Comparison of ENCODE assay signal across 8 cellular contexts in the genomic region with DNA sequence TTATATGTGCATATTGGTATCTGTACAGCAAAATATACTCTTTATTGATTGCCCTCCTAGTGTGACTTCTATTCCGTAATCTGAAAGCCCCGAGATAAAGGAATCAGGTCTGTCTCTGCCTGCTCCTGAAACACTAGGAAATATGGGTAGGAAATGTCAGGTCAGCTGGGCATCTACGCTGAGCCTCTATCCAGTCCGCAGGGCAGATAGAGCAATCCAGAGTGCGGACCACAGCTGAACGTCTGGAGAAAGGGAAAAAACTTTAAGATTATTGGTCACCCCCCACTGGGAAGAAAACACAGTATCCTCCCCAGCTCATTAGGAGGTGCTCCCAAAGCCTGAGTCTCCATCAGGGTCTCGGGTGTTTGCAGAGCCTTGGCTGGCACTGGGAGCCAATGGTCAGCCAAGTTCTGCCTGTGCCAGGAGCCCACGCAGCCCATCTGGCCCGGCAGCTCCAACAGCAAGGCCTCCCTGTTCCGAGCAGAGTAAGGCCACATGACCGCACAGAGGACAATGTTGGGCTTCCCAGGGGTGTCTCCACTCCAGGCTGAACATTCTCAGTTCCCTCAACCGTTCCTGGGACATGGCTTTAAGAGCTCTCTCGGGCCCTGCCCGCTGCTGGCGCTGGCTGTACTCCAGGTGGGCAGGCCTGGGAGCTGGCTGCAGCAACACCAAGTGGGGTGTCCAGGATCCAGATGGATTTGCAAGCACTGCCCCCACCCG. TPM values are rescaled to one million over a fixed set of nuclear protein-coding genes. Genes with fewer than 3 reads are reported as not detected.
DNase-seq lines count a peak whose midpoint lies in the region; ATAC-seq, FAIRE-seq and TF ChIP-seq lines count a peak whose summit lies in the region.

No MANE protein-coding gene starts in this region.

- peak overlapping the region; percentile 78 for H3K4me2 ChIP-seq in GM23338

- no peaks in the 10 kb centered on the region; the same call in 1 of the 3 replicates for H3K9me3 Mint-ChIP-seq in GM23338

- H3K9me2 ChIP-seq in GM23338 (ENCODE audit: insufficient read depth) = no peaks in the 10 kb centered on the region

- TF ChIP-seq CTCF in GM23338 (conservative IDR thresholded peaks at IDR 0.05; ENCODE audit: low read depth in 2 of 2) (no peak; a peak in 1 of 4 replicates), gastrocnemius medialis (IDR thresholded peaks at IDR 0.05 in 4 of 5, conservative IDR thresholded peaks at IDR 0.05 in 1 of 5) (peak in 1 of 5 experiments; percentile 7)

- H3K4me3 ChIP-seq in GM23338 (peak overlapping the region; percentile 90), gastrocnemius medialis (no peak overlapping the region)

- no peaks in the 10 kb centered on the region for H3K9me3 ChIP-seq in gastrocnemius medialis

- peaks cover 100% of the 10 kb centered on the region for H3K79me2 ChIP-seq in GM23338 (replicated peaks; ENCODE audit: insufficient read depth)

- peak overlapping the region; percentile 98 for H3K4me3 Mint-ChIP-seq in GM23338

- no peak for TF ChIP-seq POLR2A in gastrocnemius medialis (IDR thresholded peaks at IDR 0.05)

- no peak overlapping the region for H2AFZ ChIP-seq in GM23338

- peak; percentile 33 for FAIRE-seq in islet of Langerhans (lab: Jason Lieb, UNC)

- peak overlapping the region; percentile 98 for H3K27ac ChIP-seq in GM23338 (ENCODE audit: low read depth)
- peak overlapping the region; percentile 88 to 99 (median 97) for H3K27ac ChIP-seq in gastrocnemius medialis

- ATAC-seq in GM23338 (peak; percentile 6), gastrocnemius medialis (peak in 1 of 2 donors; percentile 10), GM18498 (IDR thresholded peaks at IDR 0.05; ENCODE audit: unreplicated experiment) (no peak), HG03095 (IDR thresholded peaks at IDR 0.05; ENCODE audit: unreplicated experiment) (no peak)

- DNase-seq in GM23338 (ENCODE audit: low spot score) (no peak), cerebellar nuclear complex (lab: John Stamatoyannopoulos, UW) (peak; percentile 78 to 82), gastrocnemius medialis (peak in 1 of 2 donors; percentile 78), mucosa of gallbladder (ENCODE audit: low spot score) (no peak)
- no peak for DNase-seq in effector CD8-positive, alpha-beta T cell (lab: John Stamatoyannopoulos, UW)

- H3K36me3 ChIP-seq in GM23338 (ENCODE audit: insufficient read depth) (no peaks in the 10 kb centered on the region), gastrocnemius medialis (peaks cover 0 to 5% of the 10 kb centered on the region in 2 donors)

- H4K20me1 ChIP-seq in GM23338 (replicated peaks; ENCODE audit: insufficient read depth) = peaks cover 25% of the 10 kb centered on the region

- H3K27me3 ChIP-seq in GM23338 (ENCODE audit: insufficient read depth) (no peaks in the 10 kb centered on the region), gastrocnemius medialis (no peaks in the 10 kb centered on the region)

- intact Hi-C loops in gastrocnemius medialis (cut with DNase I; ENCODE audit: low total_unique reads) = loop anchor here (2.0 to 10.0 kb wide), 4 partner anchors 90 to 628 kb away; a partner anchor contains a TSS

- peaks cover 86% of the 10 kb centered on the region for H3K4me1 Mint-ChIP-seq in GM23338

- peak overlapping the region; percentile 98 for H3K27ac Mint-ChIP-seq in GM23338

- peaks cover 71% of the 10 kb centered on the region for H3K4me1 ChIP-seq in GM23338 (ENCODE audit: insufficient read depth)
- H3K4me1 ChIP-seq in gastrocnemius medialis = peaks cover 87 to 95% of the 10 kb centered on the region in 2 donors

- H3K27me3 Mint-ChIP-seq in GM23338 (ENCODE audit: insufficient read depth, low read depth, poor library complexity) = peaks cover 17% of the 10 kb centered on the region

- H3K36me3 Mint-ChIP-seq in GM23338 (ENCODE audit: low read depth) = peaks cover 69% of the 10 kb centered on the region

- H3F3A ChIP-seq in GM23338 (replicated peaks; ENCODE audit: low read depth) = peaks cover 22% of the 10 kb centered on the region; the same call in 1 of the 2 replicates

- in situ Hi-C loops in gastrocnemius medialis (cut with MboI; ENCODE audit: low sequenced_read_pairs in 4 of 4) = loop anchor here in 3 of 4 donors (10.0 to 25.0 kb wide), 5 partner anchors 68 to 241 kb away; no protein-coding TSS in a partner anchor

TF ChIP-seq in GM23338, 12 proteins besides CTCF, POLR2A, EP300 and RAD21 (continues in another document):
- TF ChIP-seq, protein P1, sequence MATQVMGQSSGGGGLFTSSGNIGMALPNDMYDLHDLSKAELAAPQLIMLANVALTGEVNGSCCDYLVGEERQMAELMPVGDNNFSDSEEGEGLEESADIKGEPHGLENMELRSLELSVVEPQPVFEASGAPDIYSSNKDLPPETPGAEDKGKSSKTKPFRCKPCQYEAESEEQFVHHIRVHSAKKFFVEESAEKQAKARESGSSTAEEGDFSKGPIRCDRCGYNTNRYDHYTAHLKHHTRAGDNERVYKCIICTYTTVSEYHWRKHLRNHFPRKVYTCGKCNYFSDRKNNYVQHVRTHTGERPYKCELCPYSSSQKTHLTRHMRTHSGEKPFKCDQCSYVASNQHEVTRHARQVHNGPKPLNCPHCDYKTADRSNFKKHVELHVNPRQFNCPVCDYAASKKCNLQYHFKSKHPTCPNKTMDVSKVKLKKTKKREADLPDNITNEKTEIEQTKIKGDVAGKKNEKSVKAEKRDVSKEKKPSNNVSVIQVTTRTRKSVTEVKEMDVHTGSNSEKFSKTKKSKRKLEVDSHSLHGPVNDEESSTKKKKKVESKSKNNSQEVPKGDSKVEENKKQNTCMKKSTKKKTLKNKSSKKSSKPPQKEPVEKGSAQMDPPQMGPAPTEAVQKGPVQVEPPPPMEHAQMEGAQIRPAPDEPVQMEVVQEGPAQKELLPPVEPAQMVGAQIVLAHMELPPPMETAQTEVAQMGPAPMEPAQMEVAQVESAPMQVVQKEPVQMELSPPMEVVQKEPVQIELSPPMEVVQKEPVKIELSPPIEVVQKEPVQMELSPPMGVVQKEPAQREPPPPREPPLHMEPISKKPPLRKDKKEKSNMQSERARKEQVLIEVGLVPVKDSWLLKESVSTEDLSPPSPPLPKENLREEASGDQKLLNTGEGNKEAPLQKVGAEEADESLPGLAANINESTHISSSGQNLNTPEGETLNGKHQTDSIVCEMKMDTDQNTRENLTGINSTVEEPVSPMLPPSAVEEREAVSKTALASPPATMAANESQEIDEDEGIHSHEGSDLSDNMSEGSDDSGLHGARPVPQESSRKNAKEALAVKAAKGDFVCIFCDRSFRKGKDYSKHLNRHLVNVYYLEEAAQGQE (IDR thresholded peaks at IDR 0.05; ENCODE audit: unreplicated experiment) = no peak
- no peak for TF ChIP-seq ZNF114 (CRISPR knock-in tag; IDR thresholded peaks at IDR 0.05)

RNA-seq across cellular contexts. Expression of a gene that starts 7.6 kb away (rescaled TPM):
- total RNA-seq in GM23338 (2014; rRNA removed; shearing (Covaris generic)) = 233 and 265 TPM in 2 replicates
- polyA plus RNA-seq in GM23338 (2016; fragmentation: Nextera tagmentation; extraction: Ambion mirVana) = 133 and 138 TPM in 2 replicates
- total RNA-seq in gastrocnemius medialis = 10 to 100 TPM; 13.9 to 36.7 (median 21.1) TPM
- total RNA-seq in mucosa of gallbladder = 99.5 TPM

Comparison
In these comparisons a context has a peak if more than half of its experiments do, and no peak if none do; other contexts are left out.
1. DNase-seq: peak in cerebellar nuclear complex (2 of 2); none in GM23338 (single experiment), effector CD8-positive, alpha-beta T cell (single experiment) and mucosa of gallbladder (single experiment).